21 cellular contexts compared by ENCODE assay signal in the genomic region with DNA sequence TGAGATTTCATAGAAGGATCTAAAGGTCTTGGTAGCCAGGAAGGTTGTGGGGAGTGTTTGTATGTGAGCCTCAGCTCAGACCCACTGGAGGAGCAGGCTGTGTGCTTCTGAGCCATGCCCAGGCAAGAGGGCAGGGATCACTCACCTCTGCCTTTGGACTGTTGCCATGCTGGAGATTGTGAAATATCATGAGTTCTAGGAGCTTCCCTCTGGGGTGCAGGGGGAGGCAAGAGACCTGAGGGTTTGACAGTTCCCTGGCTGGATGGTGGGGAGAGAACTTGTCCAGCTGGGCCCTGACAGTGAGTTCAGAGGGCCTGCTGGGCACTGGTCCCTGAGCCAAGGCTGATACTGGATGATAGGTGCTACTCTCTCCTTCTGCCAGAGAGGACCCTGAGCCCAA. TPM values are rescaled to one million over a fixed set of nuclear protein-coding genes. Genes with fewer than 3 reads are reported as not detected.
"Had no signal": no experiment of that assay in that cellular context is flagged by ENCODE, and none has a peak within 500 bp of the region (broad histone marks: within the 10 kb centered on the region; RNA-seq: fewer than 3 reads in every experiment).

No MANE protein-coding gene starts in this region.

- DNase-seq: activated CD4-positive, alpha-beta T cell treated with anti-CD3 and anti-CD28 coated beads, Interleukin-2, amount 50 U/mL, for 48 hours; activated CD8-positive, alpha-beta memory T cell treated with anti-CD3 and anti-CD28 coated beads, Interleukin-2, amount 10 ng/mL, durations not matched to agents 7 days and 5 days; activated naive CD4-positive, alpha-beta T cell treated with anti-CD3 and anti-CD28 coated beads for 36 hours; activated T-cell treated with anti-CD3 and anti-CD28 coated beads, Interleukin-2, amount 50 U/mL, for 1 hour; colonic mucosa; effector CD4-positive, alpha-beta T cell; esophagus squamous epithelium; kidney glomerular epithelial cell; mucosa of descending colon; naive thymus-derived CD8-positive, alpha-beta T cell; right cardiac atrium; stimulated activated naive CD8-positive, alpha-beta T cell treated with anti-CD3 and anti-CD28 coated beads, Interleukin-15, amount 100 ng/mL, for 72 hours; T-helper 1 cell; WERI-Rb-1 had no signal

- H3K4me3 Mint-ChIP-seq: activated CD8-positive, alpha-beta memory T cell treated with anti-CD3 and anti-CD28 coated beads, Interleukin-2, amount 10 ng/mL, durations not matched to agents 7 days and 5 days; activated naive CD4-positive, alpha-beta T cell treated with anti-CD3 and anti-CD28 coated beads for 36 hours; naive thymus-derived CD8-positive, alpha-beta T cell; stimulated activated naive CD8-positive, alpha-beta T cell treated with anti-CD3 and anti-CD28 coated beads, Interleukin-15, amount 100 ng/mL, for 72 hours had no signal

- H3K27ac ChIP-seq: colonic mucosa, neutrophil, prostate gland, thoracic aorta, WERI-Rb-1 had no signal

- H3K9me3 ChIP-seq: colonic mucosa, esophagus squamous epithelium, mucosa of descending colon, neutrophil, prostate gland, thoracic aorta had no signal

- H3K4me1 Mint-ChIP-seq: activated CD8-positive, alpha-beta memory T cell treated with anti-CD3 and anti-CD28 coated beads, Interleukin-2, amount 10 ng/mL, durations not matched to agents 7 days and 5 days; stimulated activated naive CD8-positive, alpha-beta T cell treated with anti-CD3 and anti-CD28 coated beads, Interleukin-15, amount 100 ng/mL, for 72 hours had no signal

- H3K36me3 Mint-ChIP-seq: activated CD8-positive, alpha-beta memory T cell treated with anti-CD3 and anti-CD28 coated beads, Interleukin-2, amount 10 ng/mL, durations not matched to agents 7 days and 5 days; naive thymus-derived CD8-positive, alpha-beta T cell had no signal

- H3K4me1 ChIP-seq: colonic mucosa, prostate gland had no signal

- H3K27ac Mint-ChIP-seq: activated CD8-positive, alpha-beta memory T cell treated with anti-CD3 and anti-CD28 coated beads, Interleukin-2, amount 10 ng/mL, durations not matched to agents 7 days and 5 days; activated naive CD4-positive, alpha-beta T cell treated with anti-CD3 and anti-CD28 coated beads for 36 hours; activated T-helper 2 cell treated with anti-CD3 and anti-CD28 coated beads, Interferon-gamma antibody, Interleukin-2, Interleukin-4, amounts not matched to agents 10 μg/mL and 5 μg/mL and 100 μg/mL, durations not matched to agents 14 hours and 24 hours and 36 hours; naive thymus-derived CD8-positive, alpha-beta T cell had no signal

- H3K36me3 ChIP-seq: colonic mucosa, esophagus squamous epithelium, neutrophil, prostate gland, thoracic aorta, WERI-Rb-1 had no signal

- H3K9me3 Mint-ChIP-seq: activated naive CD4-positive, alpha-beta T cell treated with anti-CD3 and anti-CD28 coated beads for 36 hours; activated T-helper 2 cell treated with anti-CD3 and anti-CD28 coated beads, Interferon-gamma antibody, Interleukin-2, Interleukin-4, amounts not matched to agents 10 μg/mL and 5 μg/mL and 100 μg/mL, durations not matched to agents 14 hours and 24 hours and 36 hours; naive thymus-derived CD8-positive, alpha-beta T cell; stimulated activated naive CD8-positive, alpha-beta T cell treated with anti-CD3 and anti-CD28 coated beads, Interleukin-15, amount 100 ng/mL, for 72 hours had no signal

- H3K4me3 ChIP-seq: colonic mucosa, esophagus squamous epithelium, mucosa of descending colon, prostate gland, thoracic aorta had no signal

- ATAC-seq: activated CD8-positive, alpha-beta memory T cell treated with anti-CD3 and anti-CD28 coated beads, Interleukin-2, amount 10 ng/mL, durations not matched to agents 7 days and 5 days; mucosa of descending colon; naive thymus-derived CD8-positive, alpha-beta T cell; right cardiac atrium; SK-N-SH treated with all-trans-retinoic acid at 6 μM for 48 hours; stimulated activated naive CD8-positive, alpha-beta T cell treated with anti-CD3 and anti-CD28 coated beads, Interleukin-15, amount 100 ng/mL, for 72 hours had no signal

RNA-seq across cellular contexts. Expression of a gene that starts 6.0 kb away (rescaled TPM):
- total RNA-seq: activated CD8-positive, alpha-beta memory T cell treated with anti-CD3 and anti-CD28 coated beads, Interleukin-2, amount 10 ng/mL, durations not matched to agents 7 days and 5 days; activated naive CD4-positive, alpha-beta T cell treated with anti-CD3 and anti-CD28 coated beads for 36 hours; activated T-helper 2 cell treated with anti-CD3 and anti-CD28 coated beads, Interferon-gamma antibody, Interleukin-2, Interleukin-4, amounts not matched to agents 10 μg/mL and 5 μg/mL and 100 μg/mL, durations not matched to agents 14 hours and 24 hours and 36 hours; fibroblast of villous mesenchyme; glomerular endothelial cell; naive thymus-derived CD8-positive, alpha-beta T cell had no signal
- polyA plus RNA-seq: naive thymus-derived CD8-positive, alpha-beta T cell had no signal
